In genomic region chr2:144332356-144333143, GRCh38 we compare ENCODE assay signal across 1 cellular context.
TF ChIP-seq lines count a peak whose summit lies in the region.

No MANE protein-coding gene starts in this region.

TF ChIP-seq in HepG2, 621 proteins besides CTCF, POLR2A, EP300 and RAD21 (continued from another document and continues in another):
- TF ChIP-seq ZNF687 (CRISPR knock-in tag; IDR thresholded peaks at IDR 0.05) (peak; percentile 85), ZBTB42 (CRISPR knock-in tag; IDR thresholded peaks at IDR 0.05) (peak; percentile 80; the same call in 1 of the 2 replicates), YEATS2 (CRISPR knock-in tag; IDR thresholded peaks at IDR 0.05; ENCODE audit: borderline replicate concordance) (no peak), MED13 (CRISPR knock-in tag; IDR thresholded peaks at IDR 0.05) (no peak), RARG (CRISPR knock-in tag; IDR thresholded peaks at IDR 0.05; ENCODE audit: low read depth) (no peak), ZNF124 (CRISPR knock-in tag; IDR thresholded peaks at IDR 0.05) (0 out of 2 replicates have a peak, but pooled peaks have one; percentile 27), NAIF1 (CRISPR knock-in tag; IDR thresholded peaks at IDR 0.05; ENCODE audit: borderline replicate concordance) (peak; percentile 54; the same call in 1 of the 2 replicates), BRF2 (CRISPR knock-in tag; IDR thresholded peaks at IDR 0.05) (0 out of 2 replicates have a peak, but pooled peaks have one; percentile 32), ZBTB14 (CRISPR knock-in tag; IDR thresholded peaks at IDR 0.05) (peak; percentile 63), ZSCAN29 (CRISPR knock-in tag; conservative IDR thresholded peaks at IDR 0.05) (peak; percentile 35; the same call in 1 of the 2 replicates), REPIN1 (CRISPR knock-in tag; IDR thresholded peaks at IDR 0.05; ENCODE audit: borderline replicate concordance, low read depth) (0 out of 2 replicates have a peak, but pooled peaks have one; percentile 37), SOX6 (IDR thresholded peaks at IDR 0.05) (no peak), SOX6 (CRISPR knock-in tag; IDR thresholded peaks at IDR 0.05) (peak; percentile 48), ZNF724P (CRISPR knock-in tag; IDR thresholded peaks at IDR 0.05; ENCODE audit: borderline replicate concordance) (peak; percentile 60; the same call in 1 of the 2 replicates), ZNF503 (CRISPR knock-in tag; IDR thresholded peaks at IDR 0.05) (0 out of 2 replicates have a peak, but pooled peaks have one; percentile 34), NKX3-1 (CRISPR knock-in tag; IDR thresholded peaks at IDR 0.05) (0 out of 2 replicates have a peak, but pooled peaks have one; percentile 30), ZNF33A (CRISPR knock-in tag; IDR thresholded peaks at IDR 0.05; ENCODE audit: borderline replicate concordance) (no peak), HIC2 (CRISPR knock-in tag; IDR thresholded peaks at IDR 0.05; ENCODE audit: low read depth) (no peak), NFYB (CRISPR knock-in tag; IDR thresholded peaks at IDR 0.05) (0 out of 2 replicates have a peak, but pooled peaks have one; percentile 10), ZNF746 (CRISPR knock-in tag; IDR thresholded peaks at IDR 0.05) (peak; percentile 65; the same call in 1 of the 2 replicates), KDM5B (CRISPR knock-in tag; IDR thresholded peaks at IDR 0.05; ENCODE audit: borderline replicate concordance) (peak; percentile 36; the same call in 1 of the 2 replicates), EZH2 (conservative IDR thresholded peaks at IDR 0.05; ENCODE audit: low read depth, low read length) (no peak), ZNF253 (CRISPR knock-in tag; IDR thresholded peaks at IDR 0.05; ENCODE audit: borderline replicate concordance) (0 out of 2 replicates have a peak, but pooled peaks have one; percentile 30), TFDP1 (CRISPR knock-in tag; IDR thresholded peaks at IDR 0.05; ENCODE audit: borderline replicate concordance) (peak; percentile 96), MXI1 (IDR thresholded peaks at IDR 0.05; ENCODE audit: borderline replicate concordance, low read depth, low read length) (peak; percentile 40; the same call in 1 of the 3 replicates), ZNF710 (CRISPR knock-in tag; IDR thresholded peaks at IDR 0.05; ENCODE audit: borderline replicate concordance) (no peak; the same call in 1 of the 2 replicates), MAFK (conservative IDR thresholded peaks at IDR 0.05 in 1 of 2, IDR thresholded peaks at IDR 0.05 in 1 of 2; ENCODE audit: low read length in 2 of 2) (peak in 1 of 2 experiments; percentile 10; a peak in 1 of 4 replicates), ZNF235 (CRISPR knock-in tag; IDR thresholded peaks at IDR 0.05; ENCODE audit: borderline replicate concordance) (0 out of 2 replicates have a peak, but pooled peaks have one; percentile 55), SAP130 (CRISPR knock-in tag; IDR thresholded peaks at IDR 0.05; ENCODE audit: low read depth) (peak; percentile 9; the same call in 1 of the 2 replicates), PHF20 (CRISPR knock-in tag; IDR thresholded peaks at IDR 0.05) (peak; percentile 14; the same call in 1 of the 2 replicates), E2F5 (CRISPR knock-in tag; conservative IDR thresholded peaks at IDR 0.05) (peak; percentile 51; the same call in 1 of the 2 replicates), MXD3 (CRISPR knock-in tag; IDR thresholded peaks at IDR 0.05) (peak; percentile 54; the same call in 1 of the 2 replicates), ZGPAT (CRISPR knock-in tag; IDR thresholded peaks at IDR 0.05) (peak; percentile 29; the same call in 1 of the 2 replicates), MYPOP (CRISPR knock-in tag; IDR thresholded peaks at IDR 0.05) (peak; percentile 95), SNAPC5 (CRISPR knock-in tag; IDR thresholded peaks at IDR 0.05; ENCODE audit: borderline replicate concordance) (peak; percentile 66; the same call in 1 of the 2 replicates), NFIC (IDR thresholded peaks at IDR 0.05; ENCODE audit: low read length) (no peak), SP4 (CRISPR knock-in tag; IDR thresholded peaks at IDR 0.05) (peak; percentile 69; the same call in 1 of the 2 replicates), HOXA7 (CRISPR knock-in tag; IDR thresholded peaks at IDR 0.05) (0 out of 2 replicates have a peak, but pooled peaks have one; percentile 49), KLF15 (CRISPR knock-in tag; IDR thresholded peaks at IDR 0.05; ENCODE audit: borderline replicate concordance) (no peak; the same call in 1 of the 2 replicates), RAD51 (IDR thresholded peaks at IDR 0.05; ENCODE audit: borderline replicate concordance) (no peak), RXRB (CRISPR knock-in tag; IDR thresholded peaks at IDR 0.05; ENCODE audit: borderline replicate concordance) (peak; percentile 66; the same call in 1 of the 2 replicates), STAT5B (CRISPR knock-in tag; IDR thresholded peaks at IDR 0.05) (no peak), SMAD3 (CRISPR knock-in tag; IDR thresholded peaks at IDR 0.05) (no peak)
